In genomic region chr11:45209904-45210699, GRCh38 we compare ENCODE assay signal across 8 cellular contexts.
DNase-seq lines count a peak whose midpoint lies in the region; ATAC-seq and TF ChIP-seq lines count a peak whose summit lies in the region.

No MANE protein-coding gene starts in this region.

- peak overlapping the region; percentile 63 for H3K4me2 ChIP-seq in skeletal muscle satellite cell (ENCODE audit: low read length)

- peak; percentile 33 for DNase-seq in brain microvascular endothelial cell
- no peak for DNase-seq in LoVo (ENCODE audit: low spot score)

- H3K27me3 ChIP-seq in brain microvascular endothelial cell (replicated peaks) (no peaks in the 10 kb centered on the region), iPS-18a (ENCODE audit: control insufficient read depth, insufficient read depth, low read length) (no peaks in the 10 kb centered on the region), skeletal muscle satellite cell (ENCODE audit: control insufficient read depth, insufficient read depth, low read length) (no peaks in the 10 kb centered on the region)

- CTCF ChIA-PET in HEK293 (lab: Yijun Ruan, JAX): interaction anchor here (0.6 kb wide), 2 partner anchors 249 to 1555 kb away, joined by 3 to 4 read pairs; no protein-coding TSS in a partner anchor

- H3K27ac ChIP-seq in HEK293 (ENCODE audit: extremely low read depth, low read depth, low read length) (no peak overlapping the region), brain microvascular endothelial cell (no peak overlapping the region), iPS-18a (ENCODE audit: low read length) (no peak overlapping the region)

- ATAC-seq in GM18873 (IDR thresholded peaks at IDR 0.05; ENCODE audit: low FRiP score, unreplicated experiment) (no peak), GM19467 (IDR thresholded peaks at IDR 0.05; ENCODE audit: unreplicated experiment) (no peak), HG03342 (IDR thresholded peaks at IDR 0.05; ENCODE audit: unreplicated experiment) (no peak)

- TF ChIP-seq CTCF in HEK293 (tag by site-specific recombination; IDR thresholded peaks at IDR 0.05) (no peak), brain microvascular endothelial cell (IDR thresholded peaks at IDR 0.05; ENCODE audit: low read depth, low read length, missing control alignments) (no peak)

- in situ Hi-C loops in brain microvascular endothelial cell (cut with HindIII; ENCODE audit: low pct_ligation_motif_present, low sequenced_read_pairs): no loop called here

- peaks cover 0 to 4% of the 10 kb centered on the region in 2 experiments; a peak in 1 of 3 replicates for H3K36me3 ChIP-seq in HEK293 (ENCODE audit: control insufficient read depth in 2 of 2, insufficient read depth in 1 of 2, low read length in 2 of 2)
- no peaks in the 10 kb centered on the region for H3K36me3 ChIP-seq in brain microvascular endothelial cell (replicated peaks)
- no peaks in the 10 kb centered on the region for H3K36me3 ChIP-seq in iPS-18a (ENCODE audit: control insufficient read depth, low read depth, low read length)
- H3K36me3 ChIP-seq in skeletal muscle satellite cell (ENCODE audit: insufficient read depth, low read length): peaks cover 3% of the 10 kb centered on the region

- H3K9ac ChIP-seq in iPS-18a (ENCODE audit: low read length): peak overlapping the region; percentile 34
- H3K9ac ChIP-seq in skeletal muscle satellite cell (ENCODE audit: low read depth, low read length): peak overlapping the region; percentile 9

- no peaks in the 10 kb centered on the region for H3K9me3 ChIP-seq in HEK293 (ENCODE audit: control insufficient read depth, insufficient read depth, low read depth, low read length)
- H3K9me3 ChIP-seq in iPS-18a (ENCODE audit: control insufficient read depth, low read depth, low read length): no peaks in the 10 kb centered on the region
- no peaks in the 10 kb centered on the region for H3K9me3 ChIP-seq in skeletal muscle satellite cell (replicated peaks; ENCODE audit: low read length)

- H3K4me3 ChIP-seq in HEK293 (ENCODE audit: low read depth, low read length): no peak overlapping the region
- H3K4me3 ChIP-seq in brain microvascular endothelial cell (ENCODE audit: low read depth, low read length): no peak overlapping the region
- no peak overlapping the region for H3K4me3 ChIP-seq in iPS-18a (ENCODE audit: low read length)
- no peak overlapping the region for H3K4me3 ChIP-seq in skeletal muscle satellite cell (ENCODE audit: low read length)

- H3K4me1 ChIP-seq in HEK293 (ENCODE audit: control insufficient read depth, insufficient read depth, low read length): no peaks in the 10 kb centered on the region
- H3K4me1 ChIP-seq in iPS-18a (ENCODE audit: control insufficient read depth, low read depth, low read length): peaks cover 10% of the 10 kb centered on the region
- H3K4me1 ChIP-seq in skeletal muscle satellite cell (ENCODE audit: control insufficient read depth, insufficient read depth, low read length): peaks cover 15% of the 10 kb centered on the region

- POLR2A ChIA-PET in HEK293 (lab: Yijun Ruan, JAX): no interaction called here

TF ChIP-seq in HEK293, 187 proteins besides CTCF, POLR2A, EP300 and RAD21:
- TF ChIP-seq ZNF341 (tag by site-specific recombination; IDR thresholded peaks at IDR 0.05; ENCODE audit: low read depth): peak; percentile 50
- TF ChIP-seq ZSCAN5A (tag by site-specific recombination; IDR thresholded peaks at IDR 0.05): no peak
- no peak for TF ChIP-seq ZNF398 (tag by site-specific recombination; IDR thresholded peaks at IDR 0.05)
- 0 out of 2 replicates have a peak, but pooled peaks have one; percentile 17 for TF ChIP-seq PRDM10 (tag by site-specific recombination; IDR thresholded peaks at IDR 0.05)
- TF ChIP-seq ZNF133 (tag by site-specific recombination; IDR thresholded peaks at IDR 0.05): no peak
